In genomic region chr4:140569307-140569638, GRCh38 we compare ENCODE assay signal across 10 cellular contexts. TPM values are rescaled to one million over a fixed set of nuclear protein-coding genes. Genes with fewer than 3 reads are reported as not detected.
DNase-seq lines count a peak whose midpoint lies in the region; ATAC-seq, FAIRE-seq and TF ChIP-seq lines count a peak whose summit lies in the region.
"Had no signal": no experiment of that assay in that cellular context is flagged by ENCODE, and none has a peak within 500 bp of the region (broad histone marks: within the 10 kb centered on the region; RNA-seq: fewer than 3 reads in every experiment).

No MANE protein-coding gene starts in this region.

- DNase-seq in heart left ventricle: no peak
- no peak for DNase-seq in left ventricle myocardium superior
- DNase-seq in effector memory CD4-positive, alpha-beta T cell: no peak
- DNase-seq in natural killer cell: no peak
- DNase-seq in upper lobe of left lung: no peak
- no peak for DNase-seq in GM12891 (ENCODE audit: insufficient read length, low spot score)
- DNase-seq: foreskin melanocyte had no signal

- no peak for ATAC-seq in heart left ventricle
- ATAC-seq in left ventricle myocardium superior: no peak
- ATAC-seq in natural killer cell: no peak
- ATAC-seq in upper lobe of left lung (ENCODE audit: low FRiP score in 2 of 2): no peak
- no peak for ATAC-seq in HG03039 (IDR thresholded peaks at IDR 0.05; ENCODE audit: unreplicated experiment)
- ATAC-seq in HG03342 (IDR thresholded peaks at IDR 0.05; ENCODE audit: unreplicated experiment): no peak

- FAIRE-seq in GM12891 (lab: Jason Lieb, UNC): no peak

- H3K9me3 ChIP-seq in heart left ventricle (peaks cover 0 to 13% (median 3%) of the 10 kb centered on the region in 12 donors), upper lobe of left lung (peaks cover 9 to 13% (median 11%) of the 10 kb centered on the region in 4 donors)
- no peaks in the 10 kb centered on the region for H3K9me3 ChIP-seq in effector memory CD4-positive, alpha-beta T cell (ENCODE audit: control insufficient read depth, low read length)
- H3K9me3 ChIP-seq: MG63 had no signal

- no peaks in the 10 kb centered on the region for H3K9me3 Mint-ChIP-seq in natural killer cell

- TF ChIP-seq CTCF in heart left ventricle (IDR thresholded peaks at IDR 0.05) (no peak), natural killer cell (IDR thresholded peaks at IDR 0.05) (no peak), upper lobe of left lung (IDR thresholded peaks at IDR 0.05) (no peak)

- peak overlapping the region; percentile 30 to 71 (median 56) for H3K4me3 ChIP-seq in heart left ventricle
- peak overlapping the region; percentile 28 for H3K4me3 ChIP-seq in effector memory CD4-positive, alpha-beta T cell (ENCODE audit: insufficient read depth, low read depth, low read length, poor library complexity, severe bottlenecking)
- peak overlapping the region; percentile 3 to 55 (median 46) for H3K4me3 ChIP-seq in upper lobe of left lung
- H3K4me3 ChIP-seq: MG63 had no signal

- H3K4me1 ChIP-seq in heart left ventricle (peaks cover 0 to 24% (median 12%) of the 10 kb centered on the region in 12 donors), upper lobe of left lung (peaks cover 8 to 25% (median 19%) of the 10 kb centered on the region in 4 donors)
- peaks cover 15% of the 10 kb centered on the region for H3K4me1 ChIP-seq in effector memory CD4-positive, alpha-beta T cell (ENCODE audit: control insufficient read depth, insufficient read depth, low read length, poor library complexity, severe bottlenecking)

- intact Hi-C loops in heart left ventricle (cut with DNase I) (no loop called here), left ventricle myocardium superior (cut with micrococcal nuclease) (no loop called here), natural killer cell (cut with micrococcal nuclease) (no loop called here)

- H3K36me3 Mint-ChIP-seq in natural killer cell: no peaks in the 10 kb centered on the region

- TF ChIP-seq POLR2A in heart left ventricle (IDR thresholded peaks at IDR 0.05): no peak
- no peak for TF ChIP-seq POLR2A in upper lobe of left lung (IDR thresholded peaks at IDR 0.05)
- no peak for TF ChIP-seq POLR2A in GM12891 (IDR thresholded peaks at IDR 0.05; ENCODE audit: low read depth, low read length)

- no peaks in the 10 kb centered on the region for H3K36me3 ChIP-seq in heart left ventricle
- no peaks in the 10 kb centered on the region for H3K36me3 ChIP-seq in effector memory CD4-positive, alpha-beta T cell (ENCODE audit: control insufficient read depth, insufficient read depth, low read length)
- no peaks in the 10 kb centered on the region for H3K36me3 ChIP-seq in upper lobe of left lung
- H3K36me3 ChIP-seq: MG63 had no signal

- 53 to 60% (median 56%) methylated on average over 7 of the region's 7 CpGs for WGBS in heart left ventricle, 4 donors
- WGBS in upper lobe of left lung, 2 donors: 58 to 62% methylated on average over 7 of the region's 7 CpGs

- no peak overlapping the region for H3K27ac ChIP-seq in heart left ventricle
- no peak overlapping the region for H3K27ac ChIP-seq in effector memory CD4-positive, alpha-beta T cell (ENCODE audit: insufficient read depth, low read length, poor library complexity, severe bottlenecking)
- H3K27ac ChIP-seq in upper lobe of left lung: no peak overlapping the region

- H3K27ac Mint-ChIP-seq in natural killer cell: no peak overlapping the region

- TF ChIP-seq EP300 in upper lobe of left lung (IDR thresholded peaks at IDR 0.05): no peak

- peaks cover 3 to 72% (median 40%) of the 10 kb centered on the region in 9 donors for H3K27me3 ChIP-seq in heart left ventricle
- H3K27me3 ChIP-seq in effector memory CD4-positive, alpha-beta T cell (replicated peaks; ENCODE audit: control insufficient read depth, insufficient read depth, low read length, poor library complexity, severe bottlenecking): peaks cover 19% of the 10 kb centered on the region
- peaks cover 0 to 29% (median 7%) of the 10 kb centered on the region in 4 donors for H3K27me3 ChIP-seq in upper lobe of left lung

- H3K27me3 Mint-ChIP-seq in natural killer cell (ENCODE audit: low read depth in 2 of 2): peaks cover 37 to 41% of the 10 kb centered on the region in 2 donors

- peak overlapping the region; percentile 78 for H3K4me3 Mint-ChIP-seq in natural killer cell

- peaks cover 5 to 16% of the 10 kb centered on the region in 2 donors for H3K4me1 Mint-ChIP-seq in natural killer cell

TF ChIP-seq in GM12891, 5 proteins besides CTCF, POLR2A, EP300 and RAD21:
- TF ChIP-seq POU2F2 (IDR thresholded peaks at IDR 0.05; ENCODE audit: low read depth, low read length) (no peak), TAF1 (IDR thresholded peaks at IDR 0.05; ENCODE audit: low read depth, low read length) (no peak), SPI1 (IDR thresholded peaks at IDR 0.05; ENCODE audit: low read depth, low read length) (no peak)

RNA-seq across cellular contexts. Expression of gene UCP1, which starts 0.5 kb away (rescaled TPM):
- not detected for total RNA-seq in heart left ventricle
- polyA plus RNA-seq in heart left ventricle: under 1 TPM in 1 of 2 donors, not detected in 1; 0.14 TPM
- not detected for total RNA-seq in left ventricle myocardium superior
- total RNA-seq in natural killer cell: not detected
- total RNA-seq in upper lobe of left lung: not detected
- polyA plus RNA-seq in GM12891 (2012; ENCODE audit: low read depth, missing spikeins): not detected

RNA-seq across cellular contexts. Expression of gene ELMOD2, which starts 45.3 kb away (rescaled TPM):
- total RNA-seq in heart left ventricle (10 to 100 TPM; 11.5 to 22.3 (median 16.5) TPM), left ventricle myocardium superior (15.6 TPM), natural killer cell (10 to 100 TPM; 17.9 to 22.6 (median 18.4) TPM), upper lobe of left lung (10 to 100 TPM; 15.7 to 28.3 (median 18.2) TPM)
- polyA plus RNA-seq in heart left ventricle: 1 to 10 TPM; 8.2 to 8.3 TPM
- polyA plus RNA-seq in GM12891 (2012; ENCODE audit: low read depth, missing spikeins): 3.9 TPM
